Comparison of ENCODE assay signal across 8 cellular contexts in genomic region chrX:47129157-47129878, GRCh38. TPM values are rescaled to one million over a fixed set of nuclear protein-coding genes. Genes with fewer than 3 reads are reported as not detected.
DNase-seq lines count a peak whose midpoint lies in the region; ATAC-seq and TF ChIP-seq lines count a peak whose summit lies in the region.

No MANE protein-coding gene starts in this region.

- TF ChIP-seq RAD21 in liver (IDR thresholded peaks at IDR 0.05): no peak

- no peaks in the 10 kb centered on the region for H3K36me3 ChIP-seq in liver (ENCODE audit: control insufficient read depth in 4 of 4, insufficient read depth in 3 of 4, low read depth in 1 of 4, low read length in 3 of 4)

- peak overlapping the region; percentile 49 to 72 (median 63) for H3K4me3 ChIP-seq in liver (ENCODE audit: low read depth in 1 of 3, low read length in 3 of 3)

- ATAC-seq in GM19372 (IDR thresholded peaks at IDR 0.05; ENCODE audit: low read depth, unreplicated experiment) (peak; percentile 99), HG03521 (IDR thresholded peaks at IDR 0.05; ENCODE audit: unreplicated experiment) (peak; percentile 98)

- WGBS in liver: under 1% methylated on average over 31 of the region's 31 CpGs

- no peaks in the 10 kb centered on the region for H3K9me3 ChIP-seq in liver (ENCODE audit: control insufficient read depth in 4 of 4, low read length in 3 of 4)

- H3K27ac ChIP-seq in C4-2B (peak overlapping the region; percentile 59), liver (ENCODE audit: low read depth in 1 of 2, low read length in 2 of 2) (peak overlapping the region; percentile 68 to 73)

- DNase-seq in NCI-H69 (lab: John Stamatoyannopoulos, UW) (peak; percentile 94), dermis microvascular lymphatic vessel endothelial cell (ENCODE audit: low read depth in 2 of 2) (peak; percentile 93 to 95)
- DNase-seq in activated CD4-positive, alpha-beta T cell treated with anti-CD3 and anti-CD28 coated beads, Interleukin-2, amount 50 U/mL, for 24 hours (ENCODE audit: low read depth in 1 of 2, low spot score in 1 of 2): peak; percentile 75 to 85
- peak; percentile 80 for DNase-seq in stimulated activated CD4-positive, alpha-beta T cell treated with anti-CD3 and anti-CD28 coated beads, Interleukin-4, amount 100 ng/mL, for 1 hour

- TF ChIP-seq CTCF in C4-2B (conservative IDR thresholded peaks at IDR 0.05) (no peak), liver (IDR thresholded peaks at IDR 0.05; ENCODE audit: low read depth, low read length, missing input control) (no peak)

- H3K27me3 ChIP-seq in liver (ENCODE audit: control insufficient read depth in 4 of 4, insufficient read depth in 4 of 4, low read length in 3 of 4): no peaks in the 10 kb centered on the region

- no peak overlapping the region for H3K9ac ChIP-seq in liver (ENCODE audit: low read depth in 1 of 2, low read length in 2 of 2)

- no peaks in the 10 kb centered on the region for H3K4me1 ChIP-seq in liver (ENCODE audit: control insufficient read depth in 4 of 4, insufficient read depth in 4 of 4, low read length in 3 of 4)

TF ChIP-seq in liver, 16 proteins besides CTCF, POLR2A, EP300 and RAD21:
- TF ChIP-seq GABPA (IDR thresholded peaks at IDR 0.05 in 1 of 2, conservative IDR thresholded peaks at IDR 0.05 in 1 of 2): peak; percentile 19 to 58
- no peak for TF ChIP-seq NR2F2 (IDR thresholded peaks at IDR 0.05)
- TF ChIP-seq, protein P1, sequence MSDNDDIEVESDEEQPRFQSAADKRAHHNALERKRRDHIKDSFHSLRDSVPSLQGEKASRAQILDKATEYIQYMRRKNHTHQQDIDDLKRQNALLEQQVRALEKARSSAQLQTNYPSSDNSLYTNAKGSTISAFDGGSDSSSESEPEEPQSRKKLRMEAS (IDR thresholded peaks at IDR 0.05): no peak
- TF ChIP-seq RXRA (IDR thresholded peaks at IDR 0.05): peak in 1 of 2 donors; percentile 21
- peak; percentile 88 for TF ChIP-seq SP1 (IDR thresholded peaks at IDR 0.05)
- TF ChIP-seq EGR1 (IDR thresholded peaks at IDR 0.05; ENCODE audit: low read depth in 2 of 2): no peak
- TF ChIP-seq YY1 (IDR thresholded peaks at IDR 0.05): peak; percentile 54
- no peak for TF ChIP-seq FOXA1 (IDR thresholded peaks at IDR 0.05)
- peak; percentile 46 for TF ChIP-seq ZBTB33 (IDR thresholded peaks at IDR 0.05)
- peak; percentile 47 for TF ChIP-seq TAF1 (conservative IDR thresholded peaks at IDR 0.05)
- TF ChIP-seq HNF4G (IDR thresholded peaks at IDR 0.05): no peak
- TF ChIP-seq REST (IDR thresholded peaks at IDR 0.05): no peak
- TF ChIP-seq ATF3 (IDR thresholded peaks at IDR 0.05): no peak

RNA-seq across cellular contexts. Expression of gene NDUFB11, which starts 15.2 kb away (rescaled TPM):
- 63.5 and 69.4 TPM in 2 replicates for total RNA-seq in dermis microvascular lymphatic vessel endothelial cell
- total RNA-seq in liver: 10 to 100 TPM; 23.6 to 54.6 TPM
- 100 to 1,000 TPM in 1 of 2 donors, 10 to 100 TPM in 1; 78.4 to 127 TPM for polyA plus RNA-seq in liver

RNA-seq across cellular contexts. Expression of gene RBM10, which starts 15.7 kb away (rescaled TPM):
- total RNA-seq in dermis microvascular lymphatic vessel endothelial cell (37.2 and 38.4 TPM in 2 replicates), liver (10 to 100 TPM; 19.9 to 26.6 TPM)
- 10 to 100 TPM in 1 of 2 donors, 1 to 10 TPM in 1; 8.2 to 15.0 TPM for polyA plus RNA-seq in liver

RNA-seq across cellular contexts. Expression of gene RGN, which starts 51.1 kb away (rescaled TPM):
- total RNA-seq in dermis microvascular lymphatic vessel endothelial cell (0.26 and 0.51 TPM in 2 replicates), liver (10 to 100 TPM; 27.8 to 89.1 TPM)
- 100 to 1,000 TPM; 144 to 163 TPM for polyA plus RNA-seq in liver

Comparison
In these comparisons a context has a peak if more than half of its experiments do, and no peak if none do; other contexts are left out.
1. Peak in every context shown above with its lines: DNase-seq, ATAC-seq, H3K4me3 ChIP-seq and H3K27ac ChIP-seq.
2. RNA of gene RGN, which starts 51.1 kb away (total RNA-seq): 27.8 to 89.1 TPM in liver; 0.26 to 0.51 TPM in dermis microvascular lymphatic vessel endothelial cell; every median in the first group is over 10 times any median in the second.